ENCODE assay signal across 1 cellular context in genomic region chr12:81598205-81598604, GRCh38.
TF ChIP-seq lines count a peak whose summit lies in the region.

No MANE protein-coding gene starts in this region.

TF ChIP-seq in HCT116, 20 proteins besides CTCF, POLR2A, EP300 and RAD21 (continued from another document):
- TF ChIP-seq, protein P1, sequence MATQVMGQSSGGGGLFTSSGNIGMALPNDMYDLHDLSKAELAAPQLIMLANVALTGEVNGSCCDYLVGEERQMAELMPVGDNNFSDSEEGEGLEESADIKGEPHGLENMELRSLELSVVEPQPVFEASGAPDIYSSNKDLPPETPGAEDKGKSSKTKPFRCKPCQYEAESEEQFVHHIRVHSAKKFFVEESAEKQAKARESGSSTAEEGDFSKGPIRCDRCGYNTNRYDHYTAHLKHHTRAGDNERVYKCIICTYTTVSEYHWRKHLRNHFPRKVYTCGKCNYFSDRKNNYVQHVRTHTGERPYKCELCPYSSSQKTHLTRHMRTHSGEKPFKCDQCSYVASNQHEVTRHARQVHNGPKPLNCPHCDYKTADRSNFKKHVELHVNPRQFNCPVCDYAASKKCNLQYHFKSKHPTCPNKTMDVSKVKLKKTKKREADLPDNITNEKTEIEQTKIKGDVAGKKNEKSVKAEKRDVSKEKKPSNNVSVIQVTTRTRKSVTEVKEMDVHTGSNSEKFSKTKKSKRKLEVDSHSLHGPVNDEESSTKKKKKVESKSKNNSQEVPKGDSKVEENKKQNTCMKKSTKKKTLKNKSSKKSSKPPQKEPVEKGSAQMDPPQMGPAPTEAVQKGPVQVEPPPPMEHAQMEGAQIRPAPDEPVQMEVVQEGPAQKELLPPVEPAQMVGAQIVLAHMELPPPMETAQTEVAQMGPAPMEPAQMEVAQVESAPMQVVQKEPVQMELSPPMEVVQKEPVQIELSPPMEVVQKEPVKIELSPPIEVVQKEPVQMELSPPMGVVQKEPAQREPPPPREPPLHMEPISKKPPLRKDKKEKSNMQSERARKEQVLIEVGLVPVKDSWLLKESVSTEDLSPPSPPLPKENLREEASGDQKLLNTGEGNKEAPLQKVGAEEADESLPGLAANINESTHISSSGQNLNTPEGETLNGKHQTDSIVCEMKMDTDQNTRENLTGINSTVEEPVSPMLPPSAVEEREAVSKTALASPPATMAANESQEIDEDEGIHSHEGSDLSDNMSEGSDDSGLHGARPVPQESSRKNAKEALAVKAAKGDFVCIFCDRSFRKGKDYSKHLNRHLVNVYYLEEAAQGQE (IDR thresholded peaks at IDR 0.05; ENCODE audit: low read depth): no peak
- TF ChIP-seq YY1 (IDR thresholded peaks at IDR 0.05; ENCODE audit: extremely low read depth, insufficient replicate concordance, low read depth, low read length): no peak
